35 cellular contexts compared by ENCODE assay signal in genomic region chr12:18108611-18109010, GRCh38. TPM values are rescaled to one million over a fixed set of nuclear protein-coding genes. Genes with fewer than 3 reads are reported as not detected.
"Had no signal": no experiment of that assay in that cellular context is flagged by ENCODE, and none has a peak within 500 bp of the region (broad histone marks: within the 10 kb centered on the region; RNA-seq: fewer than 3 reads in every experiment).

No MANE protein-coding gene starts in this region.

- H3K9ac ChIP-seq: SK-N-SH had no signal

- H3K36me3 ChIP-seq: adrenal gland, Peyer's patch, SJSA1 had no signal

- H3K27ac ChIP-seq: adrenal gland, Peyer's patch, SJSA1 had no signal

- H3K4me3 ChIP-seq: adrenal gland, Peyer's patch, SJSA1 had no signal

- H3K27me3 ChIP-seq: adrenal gland, Peyer's patch, SJSA1 had no signal

- DNase-seq: activated CD4-positive, alpha-beta T cell treated with anti-CD3 and anti-CD28 coated beads, Interleukin-2, amount 10 ng/mL, durations not matched to agents 7 days and 5 days; activated CD4-positive, alpha-beta T cell treated with anti-CD3 and anti-CD28 coated beads, Interleukin-2, amount 50 U/mL, for 48 hours; activated CD8-positive, alpha-beta T cell treated with anti-CD3 and anti-CD28 coated beads, Interleukin-2, amount 10 ng/mL, durations not matched to agents 7 days and 5 days; activated gamma-delta T cell; activated naive CD4-positive, alpha-beta T cell treated with Interleukin-2 at 50 U/mL for 16 hours; activated T-cell treated with anti-CD3 and anti-CD28 coated beads, Interleukin-2, amount 50 U/mL, for 24 hours; adrenal gland; caudate nucleus; cerebellar nuclear complex; MM.1S; MV-4-11; NCI-H1092; NCI-H1436 treated with DMSO at 0.1 percent for 48 hours; NCI-H187; NCI-H2029 treated with DMSO at 0.1 percent for 48 hours; NCI-H2107; NCI-H2171; NCI-H510A; NCI-H748 treated with DMSO at 0.1 percent for 48 hours; NK-92 treated with Interleukin-12 subunit alpha and Interleukin-12 subunit beta, amount 100 ng/mL, for 24 hours; PC-3; Peyer's patch; RPMI8226; SHP77 treated with DMSO at 0.1 percent for 48 hours; SK-N-SH had no signal

- H3K4me1 Mint-ChIP-seq: activated CD4-positive, alpha-beta T cell treated with anti-CD3 and anti-CD28 coated beads, Interleukin-2, amount 10 ng/mL, durations not matched to agents 7 days and 5 days; brain had no signal

- H3K4me1 ChIP-seq: adrenal gland, Peyer's patch, SJSA1 had no signal

- H3K9me3 Mint-ChIP-seq: activated CD4-positive, alpha-beta T cell treated with anti-CD3 and anti-CD28 coated beads, Interleukin-2, amount 10 ng/mL, durations not matched to agents 7 days and 5 days; activated T-cell treated with anti-CD3 and anti-CD28 coated beads, Interleukin-2, amount 50 U/mL, for 24 hours; brain; T-helper 1 cell treated with Interleukin-12 subunit alpha and Interleukin-12 subunit beta and Interleukin-4 antibody, amounts not matched to agents 30 μg/mL and 1 μg/mL, for 36 hours had no signal

- FAIRE-seq: astrocyte, bronchial epithelial cell, TTC549 had no signal

- ATAC-seq: activated CD8-positive, alpha-beta T cell treated with anti-CD3 and anti-CD28 coated beads, Interleukin-2, amount 10 ng/mL, durations not matched to agents 7 days and 5 days; activated naive CD4-positive, alpha-beta T cell treated with anti-CD3 and anti-CD28 coated beads, Interleukin-2, amount 50 U/mL, for 72 hours; PC-3 had no signal

- H3K27me3 Mint-ChIP-seq: activated CD4-positive, alpha-beta T cell treated with anti-CD3 and anti-CD28 coated beads, Interleukin-2, amount 10 ng/mL, durations not matched to agents 7 days and 5 days; activated T-cell treated with anti-CD3 and anti-CD28 coated beads, Interleukin-2, amount 50 U/mL, for 24 hours; brain had no signal

- H3K4me3 Mint-ChIP-seq: activated CD4-positive, alpha-beta T cell treated with anti-CD3 and anti-CD28 coated beads, Interleukin-2, amount 10 ng/mL, durations not matched to agents 7 days and 5 days; activated CD8-positive, alpha-beta T cell treated with anti-CD3 and anti-CD28 coated beads, Interleukin-2, amount 10 ng/mL, durations not matched to agents 7 days and 5 days; activated T-cell treated with anti-CD3 and anti-CD28 coated beads, Interleukin-2, amount 50 U/mL, for 24 hours; brain; T-helper 1 cell treated with Interleukin-12 subunit alpha and Interleukin-12 subunit beta and Interleukin-4 antibody, amounts not matched to agents 30 μg/mL and 1 μg/mL, for 36 hours; T-helper 2 cell treated with Interferon-gamma antibody and Interleukin-4, amounts not matched to agents 5 μg/mL and 100 μg/mL, for 36 hours had no signal

- H3K9me3 ChIP-seq: adrenal gland, Peyer's patch, SJSA1, SK-N-SH had no signal

- H3K9me2 ChIP-seq: SK-N-SH had no signal

- H3K36me3 Mint-ChIP-seq: activated naive CD4-positive, alpha-beta T cell treated with anti-CD3 and anti-CD28 coated beads, Interleukin-2, amount 50 U/mL, for 72 hours; brain had no signal

- H3K27ac Mint-ChIP-seq: activated CD4-positive, alpha-beta T cell treated with anti-CD3 and anti-CD28 coated beads, Interleukin-2, amount 10 ng/mL, durations not matched to agents 7 days and 5 days; activated CD8-positive, alpha-beta T cell treated with anti-CD3 and anti-CD28 coated beads, Interleukin-2, amount 10 ng/mL, durations not matched to agents 7 days and 5 days; activated naive CD4-positive, alpha-beta T cell treated with anti-CD3 and anti-CD28 coated beads, Interleukin-2, amount 50 U/mL, for 72 hours; activated T-cell treated with anti-CD3 and anti-CD28 coated beads, Interleukin-2, amount 50 U/mL, for 24 hours; activated T-helper 2 cell treated with anti-CD3 and anti-CD28 coated beads, Interferon-gamma antibody, Interleukin-2, Interleukin-4, amounts not matched to agents 10 μg/mL and 5 μg/mL and 100 μg/mL, durations not matched to agents 14 hours and 24 hours and 36 hours; brain; T-helper 1 cell treated with Interleukin-12 subunit alpha and Interleukin-12 subunit beta and Interleukin-4 antibody, amounts not matched to agents 30 μg/mL and 1 μg/mL, for 36 hours; T-helper 2 cell treated with Interferon-gamma antibody and Interleukin-4, amounts not matched to agents 5 μg/mL and 100 μg/mL, for 36 hours had no signal

- H3K4me2 ChIP-seq: SK-N-SH had no signal

RNA-seq across cellular contexts. Expression of gene RERGL, which starts 18.6 kb away (rescaled TPM):
- total RNA-seq: activated CD4-positive, alpha-beta T cell treated with anti-CD3 and anti-CD28 coated beads, Interleukin-2, amount 10 ng/mL, durations not matched to agents 7 days and 5 days; activated CD8-positive, alpha-beta T cell treated with anti-CD3 and anti-CD28 coated beads, Interleukin-2, amount 10 ng/mL, durations not matched to agents 7 days and 5 days; activated naive CD4-positive, alpha-beta T cell treated with anti-CD3 and anti-CD28 coated beads, Interleukin-2, amount 50 U/mL, for 72 hours; activated T-helper 2 cell treated with anti-CD3 and anti-CD28 coated beads, Interferon-gamma antibody, Interleukin-2, Interleukin-4, amounts not matched to agents 10 μg/mL and 5 μg/mL and 100 μg/mL, durations not matched to agents 14 hours and 24 hours and 36 hours; astrocyte; bronchial epithelial cell; LHCN-M2; PC-3; SJSA1 had no signal
